In the genomic region with DNA sequence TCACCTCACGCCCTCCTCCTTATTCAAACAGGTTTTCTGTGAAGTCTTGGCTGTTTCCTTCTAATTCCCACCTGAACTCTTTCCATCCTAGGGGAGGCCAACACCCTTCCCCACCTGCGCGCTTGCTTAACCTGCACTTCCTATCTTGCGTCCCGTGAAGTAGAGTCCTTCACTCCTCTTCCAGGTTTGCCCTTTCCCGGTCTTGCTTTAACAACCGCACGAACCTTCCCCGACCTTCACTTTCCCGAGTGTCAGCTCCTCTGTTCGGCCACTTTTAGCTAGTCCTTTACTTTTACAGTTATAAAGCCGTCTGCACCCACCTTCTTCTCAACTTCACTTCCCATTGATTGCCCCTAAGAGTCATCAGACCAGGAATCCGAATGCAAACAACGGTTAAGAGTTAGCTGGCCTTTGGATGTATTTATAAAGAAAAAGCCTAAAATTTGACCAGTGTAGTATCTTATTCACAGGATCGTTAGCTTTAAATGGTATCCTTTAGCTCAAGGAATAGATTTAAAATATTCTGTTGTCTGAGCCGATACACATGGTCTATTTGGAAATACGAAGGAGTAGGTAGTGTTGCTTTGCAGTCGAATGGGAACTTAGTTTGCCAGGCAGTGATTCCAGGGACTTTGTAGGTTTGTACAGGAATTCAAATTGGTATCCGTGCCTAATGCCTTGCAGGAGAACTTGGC, we compare ENCODE assay signal across 8 cellular contexts. TPM values are rescaled to one million over a fixed set of nuclear protein-coding genes. Genes with fewer than 3 reads are reported as not detected.
DNase-seq lines count a peak whose midpoint lies in the region; ATAC-seq and TF ChIP-seq lines count a peak whose summit lies in the region.

No MANE protein-coding gene starts in this region.

- H2AFZ ChIP-seq in OCI-LY1 (ENCODE audit: low read length): no peak overlapping the region

- TF ChIP-seq CTCF in OCI-LY1 (IDR thresholded peaks at IDR 0.05; ENCODE audit: low read length): no peak

- ATAC-seq in HG02884 (IDR thresholded peaks at IDR 0.05; ENCODE audit: unreplicated experiment) (no peak), HG02642 (IDR thresholded peaks at IDR 0.05; ENCODE audit: poor library complexity, unreplicated experiment) (no peak), HG03039 (IDR thresholded peaks at IDR 0.05; ENCODE audit: unreplicated experiment) (no peak)

- H3K4me3 ChIP-seq in OCI-LY1 (ENCODE audit: low read depth, low read length, poor library complexity, severe bottlenecking) (peak overlapping the region; percentile 82), mononuclear cell (ENCODE audit: low read length) (peak overlapping the region; percentile 66)

- peak overlapping the region; percentile 89 for H3K27ac ChIP-seq in OCI-LY1 (ENCODE audit: low read depth, low read length, poor library complexity, severe bottlenecking)
- peak overlapping the region; percentile 94 for H3K27ac ChIP-seq in cingulate gyrus (ENCODE audit: low read depth, low read length)

- peaks cover 53% of the 10 kb centered on the region for H3K79me2 ChIP-seq in OCI-LY1 (ENCODE audit: insufficient read depth, low read length)

- H3K9ac ChIP-seq in OCI-LY1 (ENCODE audit: low read length): peak overlapping the region; percentile 81

- peak overlapping the region; percentile 76 for H3K4me2 ChIP-seq in OCI-LY1 (ENCODE audit: low read length)

- H3K36me3 ChIP-seq in OCI-LY1 (ENCODE audit: insufficient read depth, low read length): peaks cover 4% of the 10 kb centered on the region; the same call in 1 of the 2 replicates

- H4K20me1 ChIP-seq in OCI-LY1 (ENCODE audit: insufficient read depth, low read length): no peaks in the 10 kb centered on the region

- no peaks in the 10 kb centered on the region for H3K9me2 ChIP-seq in OCI-LY1 (ENCODE audit: low read depth, low read length)

- no peaks in the 10 kb centered on the region for H3F3A ChIP-seq in OCI-LY1 (ENCODE audit: insufficient read depth, low read length)

- H3K27me3 ChIP-seq in OCI-LY1 (ENCODE audit: insufficient read depth, low read length) (no peaks in the 10 kb centered on the region), mononuclear cell (ENCODE audit: insufficient read depth, low read length) (no peaks in the 10 kb centered on the region)

- H3K9me3 ChIP-seq in OCI-LY1 (ENCODE audit: low read length): no peaks in the 10 kb centered on the region
- H3K9me3 ChIP-seq in mononuclear cell (ENCODE audit: low read depth, low read length): no peaks in the 10 kb centered on the region

- peak; percentile 8 for DNase-seq in activated T-cell treated with anti-CD3 and anti-CD28 coated beads for 4 hours
- DNase-seq in activated T-cell treated with anti-CD3 and anti-CD28 coated beads, Interleukin-2, amount 50 U/mL, for 48 hours: no peak

- H3K4me1 ChIP-seq in OCI-LY1 (ENCODE audit: insufficient read depth, low read length, severe bottlenecking) (peaks cover 48% of the 10 kb centered on the region), mononuclear cell (ENCODE audit: insufficient read depth, low read length) (peaks cover 49% of the 10 kb centered on the region)

RNA-seq across cellular contexts. Expression of gene PPP2R5A, which starts 1.4 kb away (rescaled TPM):
- total RNA-seq in mononuclear cell: 56.6 TPM
